ENCODE assay signal across 9 cellular contexts in genomic region chr19:38266981-38267597, GRCh38. TPM values are rescaled to one million over a fixed set of nuclear protein-coding genes. Genes with fewer than 3 reads are reported as not detected.
DNase-seq lines count a peak whose midpoint lies in the region; ATAC-seq and TF ChIP-seq lines count a peak whose summit lies in the region.
"Had no signal": no experiment of that assay in that cellular context is flagged by ENCODE, and none has a peak within 500 bp of the region (broad histone marks: within the 10 kb centered on the region; RNA-seq: fewer than 3 reads in every experiment).

No MANE protein-coding gene starts in this region.

- H3K4me3 Mint-ChIP-seq in neural crest cell = peak overlapping the region; percentile 54

- H3K27me3 ChIP-seq in endocrine pancreas (ENCODE audit: control insufficient read depth, insufficient read depth, low read length) = no peaks in the 10 kb centered on the region

- DNase-seq in COLO829 (ENCODE audit: low spot score) = peak; percentile 15
- peak; percentile 81 for DNase-seq in NCI-H2227 treated with DMSO at 0.1 percent for 48 hours (lab: John Stamatoyannopoulos, UW)
- no peak for DNase-seq in neural crest cell (ENCODE audit: low read depth, low spot score)
- no peak for DNase-seq in NCI-H1436 treated with DMSO at 0.1 percent for 48 hours (lab: John Stamatoyannopoulos, UW)
- no peak for DNase-seq in foreskin melanocyte

- no peaks in the 10 kb centered on the region for H3K36me3 Mint-ChIP-seq in neural crest cell (ENCODE audit: low read depth)

- no peaks in the 10 kb centered on the region for H3K9me3 Mint-ChIP-seq in neural crest cell

- H3K9me3 ChIP-seq in endocrine pancreas (ENCODE audit: control insufficient read depth, low read length) = no peaks in the 10 kb centered on the region

- ATAC-seq in GM21515 (IDR thresholded peaks at IDR 0.05; ENCODE audit: unreplicated experiment) = no peak
- ATAC-seq in GM18909 (IDR thresholded peaks at IDR 0.05; ENCODE audit: poor library complexity, unreplicated experiment) = no peak
- ATAC-seq: sciatic nerve had no signal

- no peak for TF ChIP-seq CTCF in neural crest cell (conservative IDR thresholded peaks at IDR 0.05)

- H3K36me3 ChIP-seq in endocrine pancreas (ENCODE audit: control insufficient read depth, insufficient read depth, low read length) = no peaks in the 10 kb centered on the region

- H3K27ac Mint-ChIP-seq in neural crest cell (ENCODE audit: unreplicated experiment) = peak overlapping the region; percentile 2

- peaks cover 28% of the 10 kb centered on the region for H3K27me3 Mint-ChIP-seq in neural crest cell (ENCODE audit: low read depth)

- H3K4me3 ChIP-seq in endocrine pancreas (ENCODE audit: control insufficient read depth, insufficient read depth, low read length) = peak overlapping the region; percentile 42

- H3K4me1 Mint-ChIP-seq in neural crest cell = peaks cover 47% of the 10 kb centered on the region

- no peaks in the 10 kb centered on the region for H3K4me1 ChIP-seq in endocrine pancreas (ENCODE audit: control insufficient read depth, insufficient read depth, low read length)

- peak overlapping the region; percentile 83 for H3K9ac ChIP-seq in endocrine pancreas (ENCODE audit: control insufficient read depth, insufficient read depth, low read length)

RNA-seq across cellular contexts. Expression of gene SPINT2, which starts 2.7 kb away (rescaled TPM):
- 9.2 and 9.6 TPM in 2 replicates for total RNA-seq in neural crest cell

RNA-seq across cellular contexts. Expression of gene PPP1R14A, which starts 10.9 kb away (rescaled TPM):
- 1.2 and 1.7 TPM in 2 replicates for total RNA-seq in neural crest cell

RNA-seq across cellular contexts. Expression of gene C19orf33, which starts 37.0 kb away (rescaled TPM):
- total RNA-seq in neural crest cell = not detected in 2 replicates

RNA-seq across cellular contexts. Expression of gene DPF1, which starts 43.1 kb away (rescaled TPM):
- 31.7 and 35.5 TPM in 2 replicates for total RNA-seq in neural crest cell
- total RNA-seq: sciatic nerve had no signal

RNA-seq across cellular contexts. Expression of gene YIF1B, which starts 48.7 kb away (rescaled TPM):
- total RNA-seq in neural crest cell = 43.7 and 45.7 TPM in 2 replicates

Comparison
In these comparisons a context has a peak if more than half of its experiments do, and no peak if none do; other contexts are left out.
1. DNase-seq: peak in COLO829 (single experiment) and NCI-H2227 treated with DMSO at 0.1 percent for 48 hours (single experiment); none in neural crest cell (single experiment), NCI-H1436 treated with DMSO at 0.1 percent for 48 hours (single experiment) and foreskin melanocyte (single experiment).